Comparison of ENCODE assay signal across 27 cellular contexts in the genomic region with DNA sequence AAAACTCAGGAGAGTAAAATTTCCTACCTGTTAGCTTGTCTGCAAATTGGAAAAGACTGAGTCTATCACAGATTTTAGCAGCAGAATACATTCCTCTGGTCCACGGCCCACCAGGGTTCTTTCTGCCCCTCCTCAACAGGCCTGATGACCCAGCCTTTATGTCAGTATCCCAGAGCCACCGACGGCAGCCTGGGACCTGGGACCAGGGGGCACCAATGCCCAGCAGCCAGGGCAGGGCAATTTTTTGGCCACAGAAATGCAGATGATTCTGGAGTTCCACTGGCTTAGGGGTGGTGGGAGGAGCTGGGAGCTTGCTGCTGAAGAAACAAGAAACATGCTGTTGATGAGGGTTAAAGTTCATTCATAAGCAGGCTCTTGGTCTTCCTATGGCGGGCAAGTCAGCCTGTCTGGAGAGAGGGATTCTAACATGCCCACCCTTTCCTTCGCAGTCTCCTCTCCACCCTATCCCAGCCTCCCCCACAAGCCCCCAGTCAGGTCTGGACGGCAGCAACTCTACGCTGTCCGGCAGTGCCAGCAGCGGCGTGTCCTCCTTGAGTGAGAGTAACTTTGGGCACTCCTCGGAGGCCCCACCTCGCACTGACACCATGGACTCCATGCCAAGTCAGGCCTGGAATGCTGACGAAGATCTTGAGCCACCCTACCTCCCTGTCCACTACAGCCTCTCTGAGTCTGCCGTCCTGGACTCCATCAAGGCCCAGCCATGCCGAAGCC.
"Had no signal": no experiment of that assay in that cellular context is flagged by ENCODE, and none has a peak within 500 bp of the region (broad histone marks: within the 10 kb centered on the region; RNA-seq: fewer than 3 reads in every experiment).

No MANE protein-coding gene starts in this region.

- DNase-seq: activated CD4-positive, alpha-beta memory T cell treated with anti-CD3 and anti-CD28 coated beads, Interleukin-2, amount 10 ng/mL, durations not matched to agents 7 days and 5 days; activated CD4-positive, alpha-beta T cell treated with anti-CD3 and anti-CD28 coated beads, Interleukin-2, amount 10 ng/mL, durations not matched to agents 24 days and 14 days; dorsolateral prefrontal cortex; effector memory CD4-positive, alpha-beta T cell; left ventricle myocardium superior; mammary epithelial cell; naive thymus-derived CD4-positive, alpha-beta T cell; psoas muscle; sigmoid colon; small intestine; stimulated activated CD4-positive, alpha-beta T cell treated with anti-CD3 and anti-CD28 coated beads, Interleukin-4, amount 100 ng/mL, for 4 hours; stimulated activated CD8-positive, alpha-beta memory T cell treated with anti-CD3 and anti-CD28 coated beads, Interleukin-4, amount 100 ng/mL, for 48 hours; stimulated activated naive CD8-positive, alpha-beta T cell treated with anti-CD3 and anti-CD28 coated beads, Interleukin-15, amount 100 ng/mL, for 72 hours; substantia nigra; SW 1271; T-helper 9 cell; thyroid gland had no signal

- H3K27me3 ChIP-seq: ascending aorta, cardiac muscle cell, dorsolateral prefrontal cortex, neutrophil, pancreas, sigmoid colon, thyroid gland, upper lobe of left lung, vagina had no signal

- H3K27ac ChIP-seq: ascending aorta, cardiac muscle cell, coronary artery, dorsolateral prefrontal cortex, neutrophil, pancreas, psoas muscle, sigmoid colon, thyroid gland, upper lobe of left lung, vagina, VCaP had no signal

- FAIRE-seq: frontal cortex, pancreas, small intestine, TTC549 had no signal

- H3K9me3 ChIP-seq: ascending aorta, neutrophil, pancreas, psoas muscle, sigmoid colon, thyroid gland, upper lobe of left lung, vagina had no signal

- H3K4me3 ChIP-seq: ascending aorta, cardiac muscle cell, coronary artery, dorsolateral prefrontal cortex, pancreas, psoas muscle, sigmoid colon, thyroid gland, upper lobe of left lung, vagina had no signal

- H3K36me3 ChIP-seq: ascending aorta, cardiac muscle cell, neutrophil, pancreas, sigmoid colon, thyroid gland, upper lobe of left lung, vagina had no signal
